Comparison of ENCODE assay signal across 2 cellular contexts in genomic region chr20:20953738-20954657, GRCh38.
TF ChIP-seq lines count a peak whose summit lies in the region.

No MANE protein-coding gene starts in this region.

TF ChIP-seq in SK-N-SH, 30 proteins besides CTCF, POLR2A, EP300 and RAD21 (continued from another document):
- TF ChIP-seq MAX (IDR thresholded peaks at IDR 0.05; ENCODE audit: low read depth) (no peak), TEAD4 (IDR thresholded peaks at IDR 0.05; ENCODE audit: borderline replicate concordance, insufficient read depth) (no peak), FOXJ3 (CRISPR knock-in tag; IDR thresholded peaks at IDR 0.05) (no peak), REST (IDR thresholded peaks at IDR 0.05; ENCODE audit: low read depth, low read length) (no peak), PBX3 (IDR thresholded peaks at IDR 0.05) (no peak), POLR2AphosphoS5 (IDR thresholded peaks at IDR 0.05; ENCODE audit: low read depth, low read length) (no peak)

TF ChIP-seq in SK-N-SH treated with all-trans-retinoic acid at 6 μM for 48 hours, 23 proteins besides CTCF, POLR2A, EP300 and RAD21 (continued from another document):
- TF ChIP-seq ZC3H10 (CRISPR knock-in tag; IDR thresholded peaks at IDR 0.05) (no peak), PPARA (CRISPR knock-in tag; IDR thresholded peaks at IDR 0.05; ENCODE audit: borderline replicate concordance) (no peak), BACH2 (CRISPR knock-in tag; IDR thresholded peaks at IDR 0.05; ENCODE audit: borderline replicate concordance) (no peak), ARNTL (CRISPR knock-in tag; IDR thresholded peaks at IDR 0.05; ENCODE audit: borderline replicate concordance, low read depth) (no peak), ZNF565 (CRISPR knock-in tag; conservative IDR thresholded peaks at IDR 0.05; ENCODE audit: low read depth) (no peak), ESRRG (CRISPR knock-in tag; IDR thresholded peaks at IDR 0.05) (no peak), CREB5 (CRISPR knock-in tag; IDR thresholded peaks at IDR 0.05; ENCODE audit: low read depth) (no peak), ISL1 (CRISPR knock-in tag; IDR thresholded peaks at IDR 0.05) (no peak), TSHZ2 (CRISPR knock-in tag; IDR thresholded peaks at IDR 0.05) (no peak), ZNF8 (CRISPR knock-in tag; IDR thresholded peaks at IDR 0.05) (no peak), SNAI2 (CRISPR knock-in tag; IDR thresholded peaks at IDR 0.05) (no peak), ZFP30 (CRISPR knock-in tag; IDR thresholded peaks at IDR 0.05) (no peak), TCF4 (CRISPR knock-in tag; IDR thresholded peaks at IDR 0.05; ENCODE audit: borderline replicate concordance) (no peak)
